In the genomic region with DNA sequence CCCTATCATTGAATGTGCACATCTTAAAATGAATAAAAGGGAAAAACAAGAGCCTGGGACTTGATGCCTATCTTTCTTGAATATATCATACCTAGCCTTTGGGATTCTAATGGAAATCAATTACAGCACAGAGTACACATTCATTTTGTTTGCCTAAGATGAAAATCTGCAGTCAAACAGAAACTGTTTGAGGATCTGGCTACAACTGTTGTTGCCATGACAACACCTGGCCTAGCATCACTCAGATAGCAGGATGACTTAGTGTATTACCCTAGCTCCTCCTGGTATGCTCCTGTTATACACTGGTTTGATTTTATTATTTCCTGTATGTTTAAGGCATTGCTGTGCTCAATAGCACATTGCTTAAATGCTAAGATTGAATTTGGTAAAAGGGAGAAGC, we compare ENCODE assay signal across 11 cellular contexts.
DNase-seq lines count a peak whose midpoint lies in the region; ATAC-seq lines count a peak whose summit lies in the region.
"Had no signal": no experiment of that assay in that cellular context is flagged by ENCODE, and none has a peak within 500 bp of the region (broad histone marks: within the 10 kb centered on the region; RNA-seq: fewer than 3 reads in every experiment).

No MANE protein-coding gene starts in this region.

- ATAC-seq in HG02870 (IDR thresholded peaks at IDR 0.05; ENCODE audit: unreplicated experiment), result peak; percentile 83
- no peak for ATAC-seq in GM21381 (IDR thresholded peaks at IDR 0.05; ENCODE audit: unreplicated experiment)

- DNase-seq in NCI-H2081 (lab: John Stamatoyannopoulos, UW) (peak; percentile 1 to 56), NCI-H2081 treated with DMSO at 0.1 percent for 48 hours (lab: John Stamatoyannopoulos, UW) (no peak), NCI-H1417 (lab: John Stamatoyannopoulos, UW) (peak in 2 of 3 experiments; percentile 57 to 91), putamen (ENCODE audit: low spot score) (peak; percentile 7), foreskin melanocyte (no peak), HK-2 (ENCODE audit: unreplicated experiment) (no peak)
- DNase-seq: activated B cell treated with CpG ODN at 0.5 μM for 24 hours, brain microvascular endothelial cell, NCI-H1436 had no signal

Comparison
In these comparisons a context has a peak if more than half of its experiments do, and no peak if none do; other contexts are left out.
1. DNase-seq: peak in NCI-H2081 (2 of 2), NCI-H1417 (2 of 3) and putamen (single experiment); none in NCI-H2081 treated with DMSO at 0.1 percent for 48 hours (single experiment), foreskin melanocyte (single experiment) and HK-2 (single experiment).